Comparison of ENCODE assay signal across 1 cellular context in genomic region chr16:81071816-81072215, GRCh38.
TF ChIP-seq lines count a peak whose summit lies in the region.

No MANE protein-coding gene starts in this region.

TF ChIP-seq in HepG2, 621 proteins besides CTCF, POLR2A, EP300 and RAD21:
- TF ChIP-seq TRIM22 (IDR thresholded peaks at IDR 0.05) (no peak), ATAD3A (CRISPR knock-in tag; IDR thresholded peaks at IDR 0.05) (no peak), MAZ (IDR thresholded peaks at IDR 0.05; ENCODE audit: borderline replicate concordance, low read depth, low read length) (no peak), MAZ (CRISPR knock-in tag; IDR thresholded peaks at IDR 0.05; ENCODE audit: low read depth) (no peak), HINFP (CRISPR knock-in tag; IDR thresholded peaks at IDR 0.05; ENCODE audit: low read depth) (no peak), HOXA7 (CRISPR knock-in tag; IDR thresholded peaks at IDR 0.05) (no peak), CREB3 (CRISPR knock-in tag; IDR thresholded peaks at IDR 0.05) (no peak), GABPA (IDR thresholded peaks at IDR 0.05; ENCODE audit: low read depth, low read length) (no peak), GABPA (CRISPR knock-in tag; IDR thresholded peaks at IDR 0.05; ENCODE audit: low read depth) (peak; percentile 46; the same call in 1 of the 2 replicates), ZBTB33 (CRISPR knock-in tag; IDR thresholded peaks at IDR 0.05) (peak; percentile 59; the same call in 1 of the 2 replicates), DMAP1 (CRISPR knock-in tag; IDR thresholded peaks at IDR 0.05) (no peak), MXD1 (CRISPR knock-in tag; IDR thresholded peaks at IDR 0.05) (no peak), ZIK1 (CRISPR knock-in tag; IDR thresholded peaks at IDR 0.05; ENCODE audit: borderline replicate concordance, low read depth) (no peak), WIZ (CRISPR knock-in tag; IDR thresholded peaks at IDR 0.05) (no peak), NR2F6 (IDR thresholded peaks at IDR 0.05) (peak; percentile 59), NR2F6 (CRISPR knock-in tag; IDR thresholded peaks at IDR 0.05) (peak; percentile 48; the same call in 1 of the 2 replicates), HIVEP1 (CRISPR knock-in tag; IDR thresholded peaks at IDR 0.05) (no peak), TP53 (CRISPR knock-in tag; conservative IDR thresholded peaks at IDR 0.05) (no peak), SP5 (CRISPR knock-in tag; IDR thresholded peaks at IDR 0.05; ENCODE audit: borderline replicate concordance, low read depth) (peak; percentile 58), ATF4 (CRISPR knock-in tag; IDR thresholded peaks at IDR 0.05) (no peak), SAP130 (CRISPR knock-in tag; IDR thresholded peaks at IDR 0.05; ENCODE audit: low read depth) (peak; percentile 16; the same call in 1 of the 2 replicates), NR2F1 (CRISPR knock-in tag; IDR thresholded peaks at IDR 0.05) (0 out of 4 replicates have a peak, but pooled peaks of 1 of the 2 experiments have one; percentile 35)
